Comparison of ENCODE assay signal across 12 cellular contexts in the genomic region with DNA sequence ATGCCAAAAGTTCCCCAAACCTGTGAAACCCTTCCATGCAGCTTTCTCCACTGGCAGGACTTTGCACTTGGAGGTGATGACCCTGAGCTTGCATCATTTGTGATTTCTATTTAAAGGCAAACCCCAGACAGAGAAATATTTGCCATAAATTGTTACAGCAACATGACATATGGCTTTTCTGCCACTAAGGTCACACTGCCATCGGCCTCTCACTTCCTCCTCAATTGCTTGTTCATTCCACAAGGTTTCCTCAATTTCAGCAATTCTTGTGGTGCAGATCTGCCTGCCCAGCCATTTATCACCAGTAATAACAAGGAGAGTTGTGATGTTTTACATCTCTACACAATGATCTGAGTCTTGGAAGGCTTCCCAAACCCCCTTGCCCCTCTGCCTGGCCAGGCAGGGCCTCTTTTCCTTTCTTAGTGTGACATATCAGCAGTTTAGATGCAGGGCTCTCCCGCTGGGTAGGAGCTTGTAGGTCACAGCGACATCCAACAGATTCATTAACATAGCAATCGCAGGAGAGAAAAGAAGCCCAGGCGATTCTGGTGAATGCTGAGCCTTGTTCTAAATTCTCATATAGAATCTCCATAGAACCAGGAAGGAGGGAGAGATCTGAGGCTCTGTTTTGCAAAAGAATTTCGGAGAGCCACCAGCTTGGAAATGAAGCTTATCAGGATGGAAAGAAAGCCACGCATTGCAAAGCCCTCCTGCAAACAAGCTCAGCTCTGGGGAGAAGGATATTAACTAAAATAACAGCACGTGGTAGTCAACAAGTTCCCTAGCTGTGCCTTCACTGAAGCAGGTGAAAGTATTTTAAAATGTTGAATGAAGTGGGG. TPM values are rescaled to one million over a fixed set of nuclear protein-coding genes. Genes with fewer than 3 reads are reported as not detected.
A peak's percentile ranks its signal among the peaks of the same experiment; 100 is the strongest.
DNase-seq lines count a peak whose midpoint lies in the region; ATAC-seq, FAIRE-seq and TF ChIP-seq lines count a peak whose summit lies in the region.
"Had no signal": no experiment of that assay in that cellular context is flagged by ENCODE, and none has a peak within 500 bp of the region (broad histone marks: within the 10 kb centered on the region; RNA-seq: fewer than 3 reads in every experiment).

No MANE protein-coding gene starts in this region.

- 0 out of 2 replicates have a peak overlapping the region, but pooled peaks have one; percentile 76 for H2AK5ac ChIP-seq in H1 (ENCODE audit: low read depth, low read length)

- H3K56ac ChIP-seq in H1 (replicated peaks; ENCODE audit: insufficient read length, low read depth, low read length): peak overlapping the region; percentile 2

- no peaks in the 10 kb centered on the region for H3K36me3 ChIP-seq in H1 (ENCODE audit: control insufficient read depth in 2 of 4, insufficient read depth in 4 of 4, low read length in 3 of 4)
- H3K36me3 ChIP-seq in esophagus muscularis mucosa: no peaks in the 10 kb centered on the region

- CTCF ChIA-PET in H1 (lab: Charles Lee; ENCODE audit: partially characterized antibody): interaction anchor here (0.6 to 5.2 kb wide), 15 partner anchors 15 to 208 kb away, joined by 3 to 31 read pairs (median 3); partner anchors contain the start of gene ITGA6

- TF ChIP-seq CTCF in H1 (IDR thresholded peaks at IDR 0.05; ENCODE audit: control extremely low read depth in 1 of 3, insufficient read depth in 1 of 3, low read depth in 1 of 3, low read length in 3 of 3) (no peak), nephron progenitor cell (IDR thresholded peaks at IDR 0.05) (no peak), esophagus muscularis mucosa (IDR thresholded peaks at IDR 0.05) (no peak)

- H4K5ac ChIP-seq in H1 (ENCODE audit: insufficient read length, low read depth, low read length): peak overlapping the region; percentile 65

- FAIRE-seq in H1 (lab: Jason Lieb, UNC): peak; percentile 95
- FAIRE-seq in H54 (lab: Jason Lieb, UNC): no peak

- 3% methylated on average over 8 of the region's 8 CpGs; no CpG with 5 or more reads in 1 of the 2 experiments for WGBS in H1 (ENCODE audit: extremely low coverage in 1 of 2, insufficient coverage in 1 of 2, insufficient read length in 1 of 2, insufficient replicate concordance in 2 of 2, low coverage in 1 of 2, low lambda C conversion rate in 2 of 2, missing lambda C conversion rate in 1 of 2), 2 experiments
- 50% methylated on average over 8 of the region's 8 CpGs for WGBS in esophagus muscularis mucosa

- H3K27me3 ChIP-seq in H1 (replicated peaks in 1 of 4; ENCODE audit: control insufficient read depth in 3 of 4, extremely low read depth in 1 of 4, insufficient read depth in 3 of 4, low read length in 3 of 4): no peaks in the 10 kb centered on the region; a peak in 3 of 7 replicates
- H3K27me3 ChIP-seq in esophagus muscularis mucosa: no peaks in the 10 kb centered on the region

- H3K4me1 ChIP-seq in H1 (replicated peaks in 1 of 4; ENCODE audit: control insufficient read depth in 3 of 4, insufficient read depth in 4 of 4, low read length in 3 of 4) (peaks cover 15 to 24% (median 19%) of the 10 kb centered on the region in 4 experiments), esophagus muscularis mucosa (peaks cover 0 to 18% (median 6%) of the 10 kb centered on the region in 4 donors)

- DNase-seq in GM04503 (ENCODE audit: low read depth) (peak; percentile 40), NOMO-1 treated with dmso at 0.1 percent for 144 hours (lab: John Stamatoyannopoulos, UW; ENCODE audit: unreplicated experiment) (peak; percentile 92), H1 (ENCODE audit: low read depth in 1 of 2, low spot score in 2 of 2) (peak; percentile 72 to 88), nephron progenitor cell (peak; percentile 4), H54 (ENCODE audit: insufficient read length, low spot score) (no peak), NCI-H1048 (lab: John Stamatoyannopoulos, UW) (no peak), esophagus muscularis mucosa (ENCODE audit: extremely low spot score) (no peak)
- DNase-seq: activated naive CD8-positive, alpha-beta T cell treated with anti-CD3 and anti-CD28 coated beads, Interleukin-2, amount 10 ng/mL, durations not matched to agents 7 days and 5 days; dermis blood vessel endothelial cell; NCI-H524 treated with DMSO at 0.1 percent for 48 hours had no signal

- H2BK12ac ChIP-seq in H1 (ENCODE audit: low read depth, low read length): peak overlapping the region; percentile 100

- H3K4me2 ChIP-seq in H1 (ENCODE audit: insufficient read depth in 1 of 2, low read depth in 2 of 2, low read length in 2 of 2): peak overlapping the region; percentile 73 to 75

- H2BK20ac ChIP-seq in H1 (ENCODE audit: low read length): peak overlapping the region; percentile 98

- H3K4me3 ChIP-seq in H1 (ENCODE audit: extremely low read depth in 1 of 4, insufficient read depth in 2 of 4, low read depth in 3 of 4, low read length in 4 of 4): peak overlapping the region in 3 of 4 experiments; percentile 18 to 46 (median 27); a peak in 5 of 8 replicates
- H3K4me3 ChIP-seq in esophagus muscularis mucosa: no peak overlapping the region

- TF ChIP-seq EP300 in H1 (IDR thresholded peaks at IDR 0.05; ENCODE audit: borderline replicate concordance in 1 of 2, low read depth in 2 of 2, low read length in 2 of 2) (peak in 1 of 2 experiments; percentile 73; a peak in 1 of 3 replicates), esophagus muscularis mucosa (IDR thresholded peaks at IDR 0.05) (no peak)

- peak overlapping the region; percentile 92 for H4K91ac ChIP-seq in H1 (replicated peaks; ENCODE audit: insufficient read length, low read length)

- peaks cover 5% of the 10 kb centered on the region for H3K27me3 Mint-ChIP-seq in nephron progenitor cell (ENCODE audit: low read depth, poor library complexity)
- H3K27me3 Mint-ChIP-seq: activated naive CD8-positive, alpha-beta T cell treated with anti-CD3 and anti-CD28 coated beads, Interleukin-2, amount 10 ng/mL, durations not matched to agents 7 days and 5 days had no signal

- H2AFZ ChIP-seq in H1 (ENCODE audit: low read length): no peak overlapping the region

- H2BK5ac ChIP-seq in H1 (ENCODE audit: low read depth, low read length): peak overlapping the region; percentile 100

- H3K9me3 Mint-ChIP-seq in nephron progenitor cell: peaks cover 8% of the 10 kb centered on the region

- H3K14ac ChIP-seq in H1 (ENCODE audit: insufficient read length): no peak overlapping the region

- H3K23ac ChIP-seq in H1 (ENCODE audit: insufficient read length): no peak overlapping the region

- H4K8ac ChIP-seq in H1 (ENCODE audit: extremely low read depth, insufficient read depth, low read length): no peak overlapping the region

- POLR2A ChIA-PET in H1 (lab: Charles Lee; ENCODE audit: partially characterized antibody): interaction anchor here (0.6 to 3.1 kb wide), 25 partner anchors 10 to 186 kb away, joined by 3 to 24 read pairs (median 3); partner anchors contain the start of gene ITGA6

- H3K27ac Mint-ChIP-seq in nephron progenitor cell: no peak overlapping the region
- H3K27ac Mint-ChIP-seq: activated naive CD8-positive, alpha-beta T cell treated with anti-CD3 and anti-CD28 coated beads, Interleukin-2, amount 10 ng/mL, durations not matched to agents 7 days and 5 days had no signal

- no peak overlapping the region for H2BK15ac ChIP-seq in H1 (ENCODE audit: low read length)

- peak; percentile 3 to 13; a peak in 3 of 4 replicates for TF ChIP-seq RAD21 in H1 (IDR thresholded peaks at IDR 0.05 in 1 of 2, conservative IDR thresholded peaks at IDR 0.05 in 1 of 2; ENCODE audit: low read depth in 2 of 2, low read length in 2 of 2)

- no peaks in the 10 kb centered on the region for H3K79me1 ChIP-seq in H1 (ENCODE audit: low read depth, low read length)

- peak overlapping the region; percentile 97 for H3K27ac ChIP-seq in H1 (ENCODE audit: low read depth, low read length)
- no peak overlapping the region for H3K27ac ChIP-seq in esophagus muscularis mucosa (replicated peaks in 1 of 4)
- H3K27ac ChIP-seq: C4-2B had no signal

- H3K9me3 ChIP-seq in H1 (ENCODE audit: insufficient read depth in 2 of 2, low read depth in 1 of 2, low read length in 1 of 2): peaks cover 0 to 6% of the 10 kb centered on the region in 2 experiments; a peak in 3 of 4 replicates
- H3K9me3 ChIP-seq in esophagus muscularis mucosa: peaks cover 0 to 4% (median 0%) of the 10 kb centered on the region in 4 donors

- no peaks in the 10 kb centered on the region for H3K79me2 ChIP-seq in H1 (ENCODE audit: control insufficient read depth in 1 of 2, insufficient read depth in 2 of 2, low read length in 2 of 2)

- intact Hi-C loops in esophagus muscularis mucosa (cut with DNase I): no loop called here

- H3K23me2 ChIP-seq in H1 (ENCODE audit: low read depth, low read length): no peaks in the 10 kb centered on the region

- no peaks in the 10 kb centered on the region for H3K36me3 Mint-ChIP-seq in nephron progenitor cell (ENCODE audit: low read depth)

- H3K4me3 Mint-ChIP-seq in nephron progenitor cell: peak overlapping the region; percentile 42
- H3K4me3 Mint-ChIP-seq: activated naive CD8-positive, alpha-beta T cell treated with anti-CD3 and anti-CD28 coated beads, Interleukin-2, amount 10 ng/mL, durations not matched to agents 7 days and 5 days had no signal

- peak overlapping the region; percentile 84 for H3K18ac ChIP-seq in H1 (ENCODE audit: extremely low read depth, low read length)

- H3K4me1 Mint-ChIP-seq in nephron progenitor cell: peaks cover 17% of the 10 kb centered on the region
- H3K4me1 Mint-ChIP-seq: activated naive CD8-positive, alpha-beta T cell treated with anti-CD3 and anti-CD28 coated beads, Interleukin-2, amount 10 ng/mL, durations not matched to agents 7 days and 5 days had no signal

- TF ChIP-seq POLR2A in H1 (IDR thresholded peaks at IDR 0.05; ENCODE audit: control extremely low read depth in 1 of 2, low read depth in 2 of 2, low read length in 2 of 2) (peak; percentile 40 to 52), H54 (IDR thresholded peaks at IDR 0.05; ENCODE audit: low read depth, low read length) (no peak), esophagus muscularis mucosa (IDR thresholded peaks at IDR 0.05; ENCODE audit: low read depth) (no peak)

- peak overlapping the region; percentile 1 for H3K4ac ChIP-seq in H1 (replicated peaks; ENCODE audit: insufficient read length, low read depth, low read length)

- H2BK120ac ChIP-seq in H1 (replicated peaks; ENCODE audit: low read depth, low read length): peak overlapping the region; percentile 93

- H3K9ac ChIP-seq in H1 (replicated peaks in 1 of 4; ENCODE audit: extremely low read depth in 1 of 4, low read depth in 3 of 4, low read length in 3 of 4): peak overlapping the region in 3 of 4 experiments; percentile 31 to 73 (median 70); a peak in 5 of 7 replicates

- no peak for ATAC-seq in HG03095 (IDR thresholded peaks at IDR 0.05; ENCODE audit: unreplicated experiment)

- no peaks in the 10 kb centered on the region for H4K20me1 ChIP-seq in H1 (replicated peaks in 1 of 2; ENCODE audit: control insufficient read depth in 1 of 2, insufficient read depth in 2 of 2, low read length in 2 of 2)

RNA-seq across cellular contexts. Expression of gene ITGA6, which starts 46.7 kb away (rescaled TPM):
- 117 and 118 TPM in 2 replicates for total RNA-seq in H1 (2021; fragmentation: NEBNext Ultra II Directional; extraction: Animal tissue kit (Norgen Biotek cat#: 25700))
- 24.9 and 26.9 TPM in 2 replicates for polyA plus RNA-seq in H1 (2011; rRNA removed)
- polyA plus RNA-seq in H1 (2011; cell fraction: cytosol; rRNA removed): 34.1 TPM
- 30.9 TPM for polyA plus RNA-seq in H1 (2011; cell fraction: nucleus; rRNA removed)
- 53.9 to 99.9 TPM (median 67.7 TPM) in 4 replicates for polyA plus RNA-seq in H1 (2012, experiment 1 of 2)
- polyA plus RNA-seq in H1 (2012, experiment 2 of 2): 4.2 TPM
- 135 TPM for polyA plus RNA-seq in H1 (2013, experiment 1 of 2)
- polyA plus RNA-seq in H1 (2013, experiment 2 of 2): 126 TPM
- 45.7 and 66.1 TPM in 2 replicates for polyA minus RNA-seq in H1 (2011; rRNA and poly(A)+ RNA removed)
- polyA minus RNA-seq in H1 (2011; cell fraction: cytosol; rRNA and poly(A)+ RNA removed): 53.7 TPM
- polyA minus RNA-seq in H1 (2011; cell fraction: nucleus; rRNA and poly(A)+ RNA removed): 88.2 TPM
- total RNA-seq in esophagus muscularis mucosa: 10 to 100 TPM; 29.9 to 46.5 (median 36.6) TPM

Comparison
In these comparisons a context has a peak if more than half of its experiments do, and no peak if none do; other contexts are left out.
1. DNase-seq: peak in GM04503 (single experiment), NOMO-1 treated with dmso at 0.1 percent for 144 hours (single experiment), H1 (2 of 2) and nephron progenitor cell (single experiment); none in H54 (single experiment), NCI-H1048 (single experiment) and esophagus muscularis mucosa (single experiment).
2. H3K4me3 ChIP-seq: peak in H1 (3 of 4); none in esophagus muscularis mucosa (0 of 4).
3. POLR2A ChIP-seq: peak in H1 (2 of 2); none in H54 (single experiment) and esophagus muscularis mucosa (single experiment).